In the genomic region with DNA sequence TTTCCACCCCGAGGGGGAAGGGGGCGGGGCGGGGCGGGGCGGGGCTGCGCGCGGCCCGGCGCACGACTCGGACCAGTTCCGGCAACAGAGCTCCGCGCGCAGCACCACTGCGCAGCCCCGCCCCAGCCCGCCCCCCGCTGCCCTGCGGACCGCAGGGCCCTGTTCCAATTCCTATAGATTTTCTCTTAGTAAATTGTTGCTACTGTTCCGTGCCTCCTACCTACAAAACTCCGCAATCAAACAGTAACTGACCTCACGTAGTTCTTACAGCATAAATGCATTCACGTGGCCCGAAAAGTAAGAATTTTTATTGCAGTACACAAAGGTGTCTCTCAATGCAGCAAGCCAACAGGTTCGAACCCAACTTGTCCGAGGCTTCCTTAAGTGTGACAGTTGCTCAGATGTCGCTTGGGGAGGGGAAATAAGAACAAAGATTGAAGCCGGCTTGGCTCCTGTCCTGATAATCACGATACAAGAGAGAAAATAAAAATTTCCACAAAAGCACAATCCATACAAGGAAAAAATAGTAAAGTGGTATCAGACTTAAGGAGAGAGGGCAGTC, we compare ENCODE assay signal across 1 cellular context.
TF ChIP-seq lines count a peak whose summit lies in the region.

No MANE protein-coding gene starts in this region.

TF ChIP-seq in HepG2, 621 proteins besides CTCF, POLR2A, EP300 and RAD21:
- TF ChIP-seq, protein P1, sequence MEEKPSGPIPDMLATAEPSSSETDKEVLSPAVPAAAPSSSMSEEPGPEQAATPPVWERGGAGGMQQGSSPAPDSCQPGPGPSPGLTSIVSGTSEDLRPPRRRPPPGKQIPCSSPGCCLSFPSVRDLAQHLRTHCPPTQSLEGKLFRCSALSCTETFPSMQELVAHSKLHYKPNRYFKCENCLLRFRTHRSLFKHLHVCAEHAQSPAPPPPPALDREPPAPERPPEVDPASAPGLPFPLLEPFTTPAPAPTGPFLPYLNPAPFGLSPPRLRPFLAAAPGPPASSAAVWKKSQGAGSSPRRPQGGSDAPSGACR (CRISPR knock-in tag; IDR thresholded peaks at IDR 0.05), result peak; percentile 3; the same call in 1 of the 2 replicates
- TF ChIP-seq ELF1 (CRISPR knock-in tag; IDR thresholded peaks at IDR 0.05) (peak; percentile 40; the same call in 1 of the 2 replicates), PHF20 (CRISPR knock-in tag; IDR thresholded peaks at IDR 0.05) (peak; percentile 5; the same call in 1 of the 2 replicates), LCORL (IDR thresholded peaks at IDR 0.05) (no peak), LCORL (CRISPR knock-in tag; IDR thresholded peaks at IDR 0.05) (0 out of 2 replicates have a peak, but pooled peaks have one; percentile 33), ZFP90 (CRISPR knock-in tag; IDR thresholded peaks at IDR 0.05; ENCODE audit: borderline replicate concordance) (0 out of 2 replicates have a peak, but pooled peaks have one; percentile 40), ZNF850 (CRISPR knock-in tag; conservative IDR thresholded peaks at IDR 0.05) (no peak), SP1 (IDR thresholded peaks at IDR 0.05) (no peak), SP1 (CRISPR knock-in tag; IDR thresholded peaks at IDR 0.05) (0 out of 2 replicates have a peak, but pooled peaks have one; percentile 4), ETV6 (CRISPR knock-in tag; conservative IDR thresholded peaks at IDR 0.05) (no peak), NCOA5 (CRISPR knock-in tag; IDR thresholded peaks at IDR 0.05) (no peak), FOXK2 (IDR thresholded peaks at IDR 0.05) (peak; percentile 70; the same call in 1 of the 2 replicates), KDM5A (IDR thresholded peaks at IDR 0.05; ENCODE audit: borderline replicate concordance, low read length) (peak; percentile 65; the same call in 1 of the 2 replicates), ZNF558 (CRISPR knock-in tag; IDR thresholded peaks at IDR 0.05; ENCODE audit: borderline replicate concordance) (no peak), HOXA3 (CRISPR knock-in tag; IDR thresholded peaks at IDR 0.05) (no peak), MAZ (IDR thresholded peaks at IDR 0.05; ENCODE audit: borderline replicate concordance, low read depth, low read length) (peak; percentile 67; the same call in 1 of the 2 replicates), MAZ (CRISPR knock-in tag; IDR thresholded peaks at IDR 0.05; ENCODE audit: low read depth) (no peak; the same call in 1 of the 2 replicates), MEF2D (CRISPR knock-in tag; IDR thresholded peaks at IDR 0.05) (no peak), MAF1 (CRISPR knock-in tag; IDR thresholded peaks at IDR 0.05; ENCODE audit: borderline replicate concordance) (0 out of 2 replicates have a peak, but pooled peaks have one; percentile 9), FOXK1 (CRISPR knock-in tag; IDR thresholded peaks at IDR 0.05; ENCODE audit: borderline replicate concordance, low read depth) (0 out of 2 replicates have a peak, but pooled peaks have one; percentile 85), CCDC6 (CRISPR knock-in tag; IDR thresholded peaks at IDR 0.05) (0 out of 2 replicates have a peak, but pooled peaks have one; percentile 20), SOX13 (IDR thresholded peaks at IDR 0.05) (no peak), SOX13 (CRISPR knock-in tag; conservative IDR thresholded peaks at IDR 0.05 in 1 of 2, IDR thresholded peaks at IDR 0.05 in 1 of 2) (no peak), ZNF790 (CRISPR knock-in tag; IDR thresholded peaks at IDR 0.05; ENCODE audit: borderline replicate concordance) (0 out of 2 replicates have a peak, but pooled peaks have one; percentile 23), CENPX (CRISPR knock-in tag; IDR thresholded peaks at IDR 0.05) (no peak), POLR2G (IDR thresholded peaks at IDR 0.05; ENCODE audit: low read depth, low read length) (0 out of 2 replicates have a peak, but pooled peaks have one; percentile 3), SIN3A (IDR thresholded peaks at IDR 0.05; ENCODE audit: borderline replicate concordance, low read depth, low read length) (0 out of 2 replicates have a peak, but pooled peaks have one; percentile 12)
- TF ChIP-seq, protein P2, sequence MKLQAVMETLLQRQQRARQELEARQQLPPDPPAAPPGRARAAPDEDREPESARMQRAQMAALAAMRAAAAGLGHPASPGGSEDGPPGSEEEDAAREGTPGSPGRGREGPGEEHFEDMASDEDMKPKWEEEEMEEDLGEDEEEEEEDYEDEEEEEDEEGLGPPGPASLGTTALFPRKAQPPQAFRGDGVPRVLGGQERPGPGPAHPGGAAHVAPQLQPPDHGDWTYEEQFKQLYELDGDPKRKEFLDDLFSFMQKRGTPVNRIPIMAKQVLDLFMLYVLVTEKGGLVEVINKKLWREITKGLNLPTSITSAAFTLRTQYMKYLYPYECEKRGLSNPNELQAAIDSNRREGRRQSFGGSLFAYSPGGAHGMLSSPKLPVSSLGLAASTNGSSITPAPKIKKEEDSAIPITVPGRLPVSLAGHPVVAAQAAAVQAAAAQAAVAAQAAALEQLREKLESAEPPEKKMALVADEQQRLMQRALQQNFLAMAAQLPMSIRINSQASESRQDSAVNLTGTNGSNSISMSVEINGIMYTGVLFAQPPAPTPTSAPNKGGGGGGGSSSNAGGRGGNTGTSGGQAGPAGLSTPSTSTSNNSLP (IDR thresholded peaks at IDR 0.05; ENCODE audit: low read depth, low read length), result no peak
- TF ChIP-seq, protein P3, sequence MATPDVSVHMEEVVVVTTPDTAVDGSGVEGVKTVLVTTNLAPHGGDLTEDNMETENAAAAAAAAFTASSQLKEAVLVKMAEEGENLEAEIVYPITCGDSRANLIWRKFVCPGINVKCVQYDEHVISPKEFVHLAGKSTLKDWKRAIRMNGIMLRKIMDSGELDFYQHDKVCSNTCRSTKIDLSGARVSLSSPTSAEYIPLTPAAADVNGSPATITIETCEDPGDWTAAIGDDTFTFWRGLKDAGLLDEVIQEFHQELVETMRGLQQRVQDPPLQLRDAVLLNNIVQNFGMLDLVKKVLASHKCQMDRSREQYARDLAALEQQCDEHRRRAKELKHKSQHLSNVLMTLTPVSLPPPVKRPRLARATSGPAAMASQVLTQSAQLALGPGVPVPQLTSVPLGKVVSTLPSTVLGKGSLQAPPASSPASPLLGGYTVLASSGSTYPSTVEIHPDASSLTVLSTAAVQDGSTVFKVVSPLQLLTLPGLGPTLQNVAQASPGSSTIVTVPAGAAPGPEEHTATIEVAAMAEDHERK (CRISPR knock-in tag; IDR thresholded peaks at IDR 0.05; ENCODE audit: low read depth), result no peak
- TF ChIP-seq, protein P4, sequence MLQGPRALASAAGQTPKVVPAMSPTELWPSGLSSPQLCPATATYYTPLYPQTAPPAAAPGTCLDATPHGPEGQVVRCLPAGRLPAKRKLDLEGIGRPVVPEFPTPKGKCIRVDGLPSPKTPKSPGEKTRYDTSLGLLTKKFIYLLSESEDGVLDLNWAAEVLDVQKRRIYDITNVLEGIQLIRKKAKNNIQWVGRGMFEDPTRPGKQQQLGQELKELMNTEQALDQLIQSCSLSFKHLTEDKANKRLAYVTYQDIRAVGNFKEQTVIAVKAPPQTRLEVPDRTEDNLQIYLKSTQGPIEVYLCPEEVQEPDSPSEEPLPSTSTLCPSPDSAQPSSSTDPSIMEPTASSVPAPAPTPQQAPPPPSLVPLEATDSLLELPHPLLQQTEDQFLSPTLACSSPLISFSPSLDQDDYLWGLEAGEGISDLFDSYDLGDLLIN (CRISPR knock-in tag; IDR thresholded peaks at IDR 0.05; ENCODE audit: borderline replicate concordance), result no peak
- TF ChIP-seq, protein P5, sequence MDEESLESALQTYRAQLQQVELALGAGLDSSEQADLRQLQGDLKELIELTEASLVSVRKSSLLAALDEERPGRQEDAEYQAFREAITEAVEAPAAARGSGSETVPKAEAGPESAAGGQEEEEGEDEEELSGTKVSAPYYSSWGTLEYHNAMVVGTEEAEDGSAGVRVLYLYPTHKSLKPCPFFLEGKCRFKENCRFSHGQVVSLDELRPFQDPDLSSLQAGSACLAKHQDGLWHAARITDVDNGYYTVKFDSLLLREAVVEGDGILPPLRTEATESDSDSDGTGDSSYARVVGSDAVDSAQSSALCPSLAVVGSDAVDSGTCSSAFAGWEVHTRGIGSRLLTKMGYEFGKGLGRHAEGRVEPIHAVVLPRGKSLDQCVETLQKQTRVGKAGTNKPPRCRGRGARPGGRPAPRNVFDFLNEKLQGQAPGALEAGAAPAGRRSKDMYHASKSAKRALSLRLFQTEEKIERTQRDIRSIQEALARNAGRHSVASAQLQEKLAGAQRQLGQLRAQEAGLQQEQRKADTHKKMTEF (CRISPR knock-in tag; IDR thresholded peaks at IDR 0.05), result no peak
